ENCODE assay signal across 8 cellular contexts in the genomic region with DNA sequence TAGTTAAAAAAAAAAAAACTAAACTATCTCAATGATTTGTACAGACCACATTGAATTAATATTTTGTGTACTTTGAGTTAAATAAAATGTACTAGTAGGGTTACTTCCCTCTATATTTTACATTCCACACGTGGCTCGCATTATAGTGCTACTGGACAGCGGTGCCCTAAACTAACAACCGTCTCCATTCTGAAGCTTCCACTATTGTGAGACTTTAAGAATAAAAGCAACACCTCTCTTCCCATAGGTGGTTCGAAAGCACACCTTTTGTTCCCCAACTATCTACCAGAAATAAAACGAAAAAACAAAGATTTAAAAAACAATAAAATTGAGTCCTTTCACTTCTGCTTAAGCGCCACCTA. TPM values are rescaled to one million over a fixed set of nuclear protein-coding genes. Genes with fewer than 3 reads are reported as not detected.
A peak's percentile ranks its signal among the peaks of the same experiment; 100 is the strongest.
DNase-seq lines count a peak whose midpoint lies in the region; ATAC-seq, FAIRE-seq and TF ChIP-seq lines count a peak whose summit lies in the region.

No MANE protein-coding gene starts in this region.

- H3K9me3 ChIP-seq in A549 (no peaks in the 10 kb centered on the region), right lobe of liver (no peaks in the 10 kb centered on the region)

- no peak for TF ChIP-seq RAD21 in A549 (conservative IDR thresholded peaks at IDR 0.05 in 1 of 2, IDR thresholded peaks at IDR 0.05 in 1 of 2)

- H3K4me1 Mint-ChIP-seq in HFFc6 (ENCODE audit: low read depth): peaks cover 28% of the 10 kb centered on the region

- no peaks in the 10 kb centered on the region for H3K36me3 Mint-ChIP-seq in HFFc6 (ENCODE audit: low read depth)

- H3K4me2 ChIP-seq in A549: peak overlapping the region; percentile 86

- peak overlapping the region; percentile 66 for H3K4me3 ChIP-seq in A549
- peak overlapping the region; percentile 81 to 99 (median 86) for H3K4me3 ChIP-seq in right lobe of liver
- H3K4me3 ChIP-seq in urinary bladder (ENCODE audit: low read depth, low read length): peak overlapping the region; percentile 93

- TF ChIP-seq POLR2A in A549 (IDR thresholded peaks at IDR 0.05; ENCODE audit: low read length) (no peak), right lobe of liver (IDR thresholded peaks at IDR 0.05) (no peak), H54 (IDR thresholded peaks at IDR 0.05; ENCODE audit: low read depth, low read length) (no peak)

- no peak for TF ChIP-seq EP300 in A549 (IDR thresholded peaks at IDR 0.05)

- ATAC-seq in A549: no peak
- ATAC-seq in right lobe of liver: no peak
- ATAC-seq in GM19023 (IDR thresholded peaks at IDR 0.05; ENCODE audit: unreplicated experiment): no peak
- ATAC-seq in GM21515 (IDR thresholded peaks at IDR 0.05; ENCODE audit: unreplicated experiment): no peak

- TF ChIP-seq CTCF in A549 (IDR thresholded peaks at IDR 0.05): no peak
- TF ChIP-seq CTCF in HFFc6 (IDR thresholded peaks at IDR 0.05): no peak
- no peak for TF ChIP-seq CTCF in right lobe of liver (IDR thresholded peaks at IDR 0.05)

- intact Hi-C loops in right lobe of liver (cut with DNase I): no loop called here

- WGBS in A549 (ENCODE audit: missing lambda C conversion rate): 38% methylated on average over 7 of the region's 7 CpGs
- 14% methylated on average over 7 of the region's 7 CpGs for WGBS in right lobe of liver (ENCODE audit: insufficient coverage, low coverage, low lambda C conversion rate, missing lambda C conversion rate)
- 2% methylated on average over 7 of the region's 7 CpGs for WGBS in urinary bladder

- H3K27ac ChIP-seq in A549 (peak overlapping the region; percentile 92 to 98), right lobe of liver (peak overlapping the region; percentile 66 to 93 (median 86)), urinary bladder (ENCODE audit: low read depth) (no peak overlapping the region)

- no peaks in the 10 kb centered on the region for H3K27me3 ChIP-seq in right lobe of liver

- POLR2A ChIA-PET in A549 (lab: Yijun Ruan, JAX): interaction anchor here (0.8 to 1.8 kb wide), 7 partner anchors 9 to 65 kb away, joined by 3 to 17 read pairs (median 4); partner anchors contain the start of gene API5

- peaks cover 10% of the 10 kb centered on the region for H3K4me1 ChIP-seq in A549
- peaks cover 0 to 15% (median 6%) of the 10 kb centered on the region in 4 donors for H3K4me1 ChIP-seq in right lobe of liver
- no peaks in the 10 kb centered on the region for H3K4me1 ChIP-seq in urinary bladder (ENCODE audit: insufficient read depth)

- H3K36me3 ChIP-seq in right lobe of liver: no peaks in the 10 kb centered on the region
- no peaks in the 10 kb centered on the region for H3K36me3 ChIP-seq in urinary bladder (ENCODE audit: insufficient read depth)

- CTCF ChIA-PET in A549 (lab: Yijun Ruan, JAX): interaction anchor here (0.9 to 2.1 kb wide), 6 partner anchors 12 to 76 kb away, joined by 3 to 5 read pairs (median 4); no protein-coding TSS in a partner anchor

- DNase-seq in A549 (ENCODE audit: low read depth in 1 of 2, low spot score in 1 of 2) (no peak), HFFc6 (no peak), astrocyte of the hippocampus (ENCODE audit: low read depth, low spot score) (peak; percentile 15), right lobe of liver (no peak), H54 (ENCODE audit: insufficient read length, low spot score) (no peak)

- no peaks in the 10 kb centered on the region for H3K9me3 Mint-ChIP-seq in HFFc6

- H3K27me3 Mint-ChIP-seq in HFFc6 (ENCODE audit: insufficient read depth): no peaks in the 10 kb centered on the region; the same call in none of the 2 replicates

- no peak for FAIRE-seq in A549 (lab: Jason Lieb, UNC)
- no peak for FAIRE-seq in H54 (lab: Jason Lieb, UNC)

- peak overlapping the region; percentile 97 for H3K27ac Mint-ChIP-seq in HFFc6

- peak overlapping the region; percentile 98 for H3K4me3 Mint-ChIP-seq in HFFc6

TF ChIP-seq in A549, 52 proteins besides CTCF, POLR2A, EP300 and RAD21:
- TF ChIP-seq REST (IDR thresholded peaks at IDR 0.05) (peak; percentile 44; the same call in 1 of the 2 replicates), SREBF2 (IDR thresholded peaks at IDR 0.05) (no peak)

RNA-seq across cellular contexts. Expression of gene TTC17, which starts 0.4 kb away (rescaled TPM):
- polyA plus RNA-seq in A549 (2011; rRNA removed) (87.9 and 89.4 TPM in 2 replicates), A549 (2017; fragmentation: RNase III; extraction: RNeasy Plus Mini Kit Qiagen cat#74134 plus additional on column Dnase treatment) (28.9 to 33.1 TPM (median 33.0 TPM) in 3 replicates), urinary bladder (33.7 TPM)
- 20.9 and 24.4 TPM in 2 replicates for polyA plus RNA-seq in A549 (2012; cell fraction: cytosol; rRNA removed)
- 48.2 and 56.3 TPM in 2 replicates for polyA plus RNA-seq in A549 (2012; cell fraction: nucleus; rRNA removed)
- polyA minus RNA-seq in A549 (2011; rRNA and poly(A)+ RNA removed): 117 and 128 TPM in 2 replicates
- 10 to 100 TPM; 30.1 to 44.5 (median 38.6) TPM for total RNA-seq in HFFc6 (2021; fragmentation: NEBNext Ultra II Directional; extraction: Animal tissue kit (Norgen Biotek cat#: 25700))
- total RNA-seq in right lobe of liver (10 to 100 TPM; 33.9 to 70.2 (median 48.5) TPM), urinary bladder (222 TPM)

RNA-seq across cellular contexts. Expression of gene API5, which starts 46.5 kb away (rescaled TPM):
- polyA plus RNA-seq in A549 (2011; rRNA removed): 89.8 and 127 TPM in 2 replicates
- 57.4 and 80.7 TPM in 2 replicates for polyA plus RNA-seq in A549 (2012; cell fraction: cytosol; rRNA removed)
- polyA plus RNA-seq in A549 (2012; cell fraction: nucleus; rRNA removed): 25.0 and 28.7 TPM in 2 replicates
- polyA plus RNA-seq in A549 (2017; fragmentation: RNase III; extraction: RNeasy Plus Mini Kit Qiagen cat#74134 plus additional on column Dnase treatment): 84.2 to 88.2 TPM (median 87.7 TPM) in 3 replicates
- 37.4 and 39.9 TPM in 2 replicates for polyA minus RNA-seq in A549 (2011; rRNA and poly(A)+ RNA removed)
- total RNA-seq in HFFc6 (2021; fragmentation: NEBNext Ultra II Directional; extraction: Animal tissue kit (Norgen Biotek cat#: 25700)): 100 to 1,000 TPM in 4 of 6 experiments, 10 to 100 TPM in 2; 89.7 to 106 (median 101) TPM
- 10 to 100 TPM; 42.2 to 55.5 (median 49.6) TPM for total RNA-seq in right lobe of liver
- total RNA-seq in urinary bladder: 78.4 TPM
- 55.8 TPM for polyA plus RNA-seq in urinary bladder
